Comparison of ENCODE assay signal across 11 cellular contexts in genomic region chr15:66404532-66404931, GRCh38. TPM values are rescaled to one million over a fixed set of nuclear protein-coding genes. Genes with fewer than 3 reads are reported as not detected.
DNase-seq lines count a peak whose midpoint lies in the region; FAIRE-seq and TF ChIP-seq lines count a peak whose summit lies in the region.
"Had no signal": no experiment of that assay in that cellular context is flagged by ENCODE, and none has a peak within 500 bp of the region (broad histone marks: within the 10 kb centered on the region; RNA-seq: fewer than 3 reads in every experiment).

No MANE protein-coding gene starts in this region.

- CTCF ChIA-PET in endothelial cell of umbilical vein (lab: Charles Lee), result interaction anchor here (0.9 to 4.2 kb wide), 10 partner anchors 10 to 94 kb away, joined by 3 to 51 read pairs (median 4); partner anchors contain the start of genes MAP2K1 and SNAPC5

- H3K4me2 ChIP-seq in endothelial cell of umbilical vein (ENCODE audit: insufficient read depth, low read length) (peak overlapping the region; percentile 69), parathyroid adenoma (ENCODE audit: low read length) (no peak overlapping the region)
- H3K4me2 ChIP-seq: A549 had no signal

- H3K36me3 ChIP-seq in KOPT-K1 (ENCODE audit: insufficient read depth, low read length) (no peaks in the 10 kb centered on the region), endothelial cell of umbilical vein (ENCODE audit: control insufficient read depth in 2 of 2, extremely low read depth in 1 of 2, insufficient read depth in 2 of 2, low read length in 2 of 2) (no peaks in the 10 kb centered on the region), parathyroid adenoma (ENCODE audit: control insufficient read depth, insufficient read depth, low read length) (no peaks in the 10 kb centered on the region)
- H3K36me3 ChIP-seq: sigmoid colon had no signal

- DNase-seq in T-helper 1 cell (no peak), endothelial cell of umbilical vein (ENCODE audit: low read depth, low spot score) (peak; percentile 22), head of caudate nucleus (no peak), ecto neural progenitor cell (ENCODE audit: low spot score) (no peak), COR-L47 (lab: John Stamatoyannopoulos, UW) (no peak)
- DNase-seq: NCI-H748 treated with DMSO at 0.1 percent for 48 hours, sigmoid colon had no signal

- H3K27ac Mint-ChIP-seq in T-helper 1 cell treated with Interleukin-12 subunit alpha and Interleukin-12 subunit beta and Interleukin-4 antibody, amounts not matched to agents 30 μg/mL and 1 μg/mL, for 36 hours, result peak overlapping the region; percentile 21

- H3K9me3 ChIP-seq in KOPT-K1 (ENCODE audit: insufficient read depth, low read length, poor library complexity, severe bottlenecking) (no peaks in the 10 kb centered on the region), endothelial cell of umbilical vein (replicated peaks; ENCODE audit: control insufficient read depth, insufficient read depth, low read length) (no peaks in the 10 kb centered on the region), parathyroid adenoma (ENCODE audit: control insufficient read depth, low read length) (no peaks in the 10 kb centered on the region)
- H3K9me3 ChIP-seq: A549, sigmoid colon had no signal

- no peak for TF ChIP-seq POLR2A in endothelial cell of umbilical vein (IDR thresholded peaks at IDR 0.05; ENCODE audit: low read depth, low read length)

- POLR2A ChIA-PET in endothelial cell of umbilical vein (lab: Charles Lee), result interaction anchor here (0.9 kb wide), 1 partner anchor 16 kb away, joined by 3 read pairs; no protein-coding TSS in a partner anchor

- no peak overlapping the region for H3K4me3 ChIP-seq in endothelial cell of umbilical vein (replicated peaks in 1 of 3; ENCODE audit: insufficient read depth in 1 of 3, low read depth in 1 of 3, low read length in 3 of 3)
- no peak overlapping the region for H3K4me3 ChIP-seq in parathyroid adenoma (ENCODE audit: low read depth, low read length)
- H3K4me3 ChIP-seq: A549, sigmoid colon had no signal

- peak overlapping the region; percentile 48 for H3K27ac ChIP-seq in KOPT-K1 (ENCODE audit: low read depth, low read length, poor library complexity, severe bottlenecking)
- H3K27ac ChIP-seq in endothelial cell of umbilical vein (ENCODE audit: insufficient read depth, low read depth, low read length), result peak overlapping the region; percentile 38
- H3K27ac ChIP-seq in parathyroid adenoma, result peak overlapping the region; percentile 11
- H3K27ac ChIP-seq: A549, sigmoid colon had no signal

- H3K9ac ChIP-seq in endothelial cell of umbilical vein (replicated peaks; ENCODE audit: extremely low read depth, insufficient read depth, low read length) (no peak overlapping the region), parathyroid adenoma (no peak overlapping the region)

- peak overlapping the region; percentile 74 for H3K4me3 Mint-ChIP-seq in T-helper 1 cell treated with Interleukin-12 subunit alpha and Interleukin-12 subunit beta and Interleukin-4 antibody, amounts not matched to agents 30 μg/mL and 1 μg/mL, for 36 hours

- dilution Hi-C loops in endothelial cell of umbilical vein (cut with MboI; ENCODE audit: extremely low pct_ligation_motif_present, low sequenced_read_pairs), result loop anchor here (25.0 kb wide), 1 partner anchor 92 kb away; no protein-coding TSS in a partner anchor

- H2AFZ ChIP-seq in endothelial cell of umbilical vein (ENCODE audit: low read depth, low read length) (no peak overlapping the region), parathyroid adenoma (no peak overlapping the region)

- peaks cover 91% of the 10 kb centered on the region for H3K79me2 ChIP-seq in endothelial cell of umbilical vein (ENCODE audit: control insufficient read depth, insufficient read depth, low read length)
- H3K79me2 ChIP-seq in parathyroid adenoma, result peaks cover 9% of the 10 kb centered on the region

- no peak for TF ChIP-seq CTCF in endothelial cell of umbilical vein (IDR thresholded peaks at IDR 0.05; ENCODE audit: extremely low read depth in 1 of 2, insufficient read depth in 1 of 2, low read depth in 1 of 2, low read length in 2 of 2)
- TF ChIP-seq CTCF in parathyroid adenoma (IDR thresholded peaks at IDR 0.05), result no peak

- H3K27me3 ChIP-seq in endothelial cell of umbilical vein (ENCODE audit: control insufficient read depth in 2 of 2, insufficient read depth in 2 of 2, low read length in 2 of 2) (no peaks in the 10 kb centered on the region), parathyroid adenoma (ENCODE audit: control insufficient read depth, insufficient read depth, low read length) (no peaks in the 10 kb centered on the region)
- H3K27me3 ChIP-seq: sigmoid colon had no signal

- no TSS peak for BruUV-seq in endothelial cell of umbilical vein (replicated peaks; lab: Mats Ljungman, UMichigan)

- H3K4me1 ChIP-seq in endothelial cell of umbilical vein (ENCODE audit: control insufficient read depth, extremely low read depth, insufficient read depth, low read length), result peaks cover 35% of the 10 kb centered on the region
- no peaks in the 10 kb centered on the region for H3K4me1 ChIP-seq in parathyroid adenoma

- no peaks in the 10 kb centered on the region for H3K9me1 ChIP-seq in endothelial cell of umbilical vein (replicated peaks; ENCODE audit: control insufficient read depth, extremely low read depth, insufficient read depth, low read length)

- intact Hi-C loops in endothelial cell of umbilical vein (cut with micrococcal nuclease) (no loop called here), head of caudate nucleus (cut with DNase I) (no loop called here)

- no peak for FAIRE-seq in endothelial cell of umbilical vein (lab: Jason Lieb, UNC)
- FAIRE-seq: A549 had no signal

- H4K20me1 ChIP-seq in endothelial cell of umbilical vein (replicated peaks; ENCODE audit: control insufficient read depth, extremely low read depth, insufficient read depth, low read length), result peaks cover 2% of the 10 kb centered on the region

- H3K4me1 Mint-ChIP-seq in T-helper 1 cell treated with Interleukin-12 subunit alpha and Interleukin-12 subunit beta and Interleukin-4 antibody, amounts not matched to agents 30 μg/mL and 1 μg/mL, for 36 hours (ENCODE audit: low read depth), result peaks cover 75% of the 10 kb centered on the region

- H3K36me3 Mint-ChIP-seq in T-helper 1 cell treated with Interleukin-12 subunit alpha and Interleukin-12 subunit beta and Interleukin-4 antibody, amounts not matched to agents 30 μg/mL and 1 μg/mL, for 36 hours (ENCODE audit: low read depth), result peaks cover 24% of the 10 kb centered on the region

- H3K9me3 Mint-ChIP-seq in T-helper 1 cell treated with Interleukin-12 subunit alpha and Interleukin-12 subunit beta and Interleukin-4 antibody, amounts not matched to agents 30 μg/mL and 1 μg/mL, for 36 hours, result no peaks in the 10 kb centered on the region

- no peaks in the 10 kb centered on the region for H3K27me3 Mint-ChIP-seq in T-helper 1 cell treated with Interleukin-12 subunit alpha and Interleukin-12 subunit beta and Interleukin-4 antibody, amounts not matched to agents 30 μg/mL and 1 μg/mL, for 36 hours (ENCODE audit: low read depth)

TF ChIP-seq in endothelial cell of umbilical vein, 7 proteins besides CTCF, POLR2A, EP300 and RAD21:
- TF ChIP-seq JUN (IDR thresholded peaks at IDR 0.05; ENCODE audit: borderline replicate concordance, insufficient read depth, insufficient read length, low read depth), result no peak
- no peak for TF ChIP-seq POLR2AphosphoS5 (IDR thresholded peaks at IDR 0.05; ENCODE audit: insufficient read depth, low read depth, low read length)
- no peak for TF ChIP-seq MAX (IDR thresholded peaks at IDR 0.05; ENCODE audit: insufficient read depth, insufficient read length)
- no peak for TF ChIP-seq GATA2 (IDR thresholded peaks at IDR 0.05; ENCODE audit: insufficient read depth, insufficient read length, low read depth, low read length)
- TF ChIP-seq EZH2 (IDR thresholded peaks at IDR 0.05; ENCODE audit: borderline replicate concordance, low read depth, low read length, severe bottlenecking), result no peak
- no peak for TF ChIP-seq FOS (IDR thresholded peaks at IDR 0.05; ENCODE audit: borderline replicate concordance, insufficient read depth, low read length)
- no peak for TF ChIP-seq MYC (IDR thresholded peaks at IDR 0.05; ENCODE audit: low read depth, low read length)

RNA-seq across cellular contexts. Expression of gene MAP2K1, which starts 17.8 kb away (rescaled TPM):
- 45.1 and 45.5 TPM in 2 replicates for total RNA-seq in endothelial cell of umbilical vein
- polyA plus RNA-seq in endothelial cell of umbilical vein, result 22.3 and 30.9 TPM in 2 replicates
- 20.1 and 24.3 TPM in 2 replicates for polyA plus RNA-seq in endothelial cell of umbilical vein (2011; cell fraction: cytosol; rRNA removed)
- polyA plus RNA-seq in endothelial cell of umbilical vein (2011; cell fraction: nucleus; rRNA removed), result 19.2 and 23.8 TPM in 2 replicates
- polyA plus RNA-seq in endothelial cell of umbilical vein (2012), result 40.0 and 56.7 TPM in 2 replicates
- polyA minus RNA-seq in endothelial cell of umbilical vein, result 23.7 and 27.3 TPM in 2 replicates
- 13.8 TPM for polyA minus RNA-seq in endothelial cell of umbilical vein (2011; cell fraction: cytosol; rRNA and poly(A)+ RNA removed)
- polyA minus RNA-seq in endothelial cell of umbilical vein (2011; cell fraction: nucleus; rRNA and poly(A)+ RNA removed), result 9.2 and 12.0 TPM in 2 replicates

RNA-seq across cellular contexts. Expression of gene TIPIN, which starts 48.0 kb away (rescaled TPM):
- total RNA-seq in endothelial cell of umbilical vein, result 15.4 and 16.2 TPM in 2 replicates
- 2.7 and 3.6 TPM in 2 replicates for polyA plus RNA-seq in endothelial cell of umbilical vein
- 6.7 and 7.0 TPM in 2 replicates for polyA plus RNA-seq in endothelial cell of umbilical vein (2011; cell fraction: cytosol; rRNA removed)
- polyA plus RNA-seq in endothelial cell of umbilical vein (2011; cell fraction: nucleus; rRNA removed), result 5.0 and 6.0 TPM in 2 replicates
- 12.0 and 18.6 TPM in 2 replicates for polyA plus RNA-seq in endothelial cell of umbilical vein (2012)
- polyA minus RNA-seq in endothelial cell of umbilical vein, result 2.0 and 2.3 TPM in 2 replicates
- 13.4 TPM for polyA minus RNA-seq in endothelial cell of umbilical vein (2011; cell fraction: cytosol; rRNA and poly(A)+ RNA removed)
- polyA minus RNA-seq in endothelial cell of umbilical vein (2011; cell fraction: nucleus; rRNA and poly(A)+ RNA removed), result 2.4 and 3.9 TPM in 2 replicates
